ENCODE assay signal across 8 cellular contexts in the genomic region with DNA sequence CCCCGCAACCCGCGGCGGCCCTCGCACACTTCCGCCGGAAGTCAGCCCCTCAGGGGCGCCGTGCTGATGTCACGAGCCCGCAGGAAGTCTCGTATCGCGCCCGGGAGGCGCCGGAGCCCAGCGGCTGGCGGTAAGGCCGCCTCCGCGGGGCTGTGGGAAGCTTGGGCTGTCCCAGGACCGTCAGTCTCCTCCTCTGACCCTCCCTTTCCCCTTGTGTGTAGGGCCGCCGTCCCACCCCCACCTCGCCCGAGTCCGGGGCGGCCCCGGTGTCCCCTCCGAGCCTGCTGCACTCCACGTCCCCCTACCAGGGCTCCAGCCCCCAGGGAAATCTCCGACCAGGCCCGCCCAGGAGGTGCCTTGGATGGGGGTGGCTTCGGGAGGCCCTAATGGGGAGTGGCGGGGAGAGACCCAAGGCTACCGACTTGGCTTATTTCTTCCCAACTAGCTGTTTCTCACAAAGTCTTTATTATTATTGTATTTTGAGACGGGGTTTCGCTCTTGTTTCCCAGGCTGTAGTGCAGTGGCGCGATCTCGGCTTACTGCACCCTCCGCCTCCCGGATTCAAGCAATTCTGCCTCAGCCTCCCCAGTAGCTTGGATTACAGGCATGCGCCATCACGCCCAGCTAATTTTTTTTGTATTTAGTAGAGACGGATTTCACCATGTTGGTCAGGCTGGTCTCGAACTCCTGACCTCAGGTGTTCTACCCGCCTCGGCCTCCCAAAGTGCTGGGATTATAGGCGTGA. TPM values are rescaled to one million over a fixed set of nuclear protein-coding genes. Genes with fewer than 3 reads are reported as not detected.
DNase-seq lines count a peak whose midpoint lies in the region; ATAC-seq and TF ChIP-seq lines count a peak whose summit lies in the region.

A gene (plus strand): TSS at position 86 of the 745 bp plus-strand sequence. CDS start 3,108 bp downstream, outside the sequence.

- H3K9me3 ChIP-seq in T-helper 17 cell (ENCODE audit: control insufficient read depth, low read length, poor library complexity, severe bottlenecking) (no peaks in the 10 kb centered on the region), right atrium auricular region (no peaks in the 10 kb centered on the region), uterus (no peaks in the 10 kb centered on the region)

- H3K4me3 ChIP-seq in right atrium auricular region (peak within 1 kb of the TSS; percentile 64 to 66), uterus (peak within 1 kb of the TSS; percentile 60 to 93)

- H3K4me1 Mint-ChIP-seq in T-helper 17 cell = peaks cover 10% of the 10 kb centered on the region

- H3K36me3 ChIP-seq in right atrium auricular region (peaks cover 15% of the 10 kb centered on the region), uterus (no peaks in the 10 kb centered on the region)

- H3K27ac ChIP-seq in right atrium auricular region (peak within 1 kb of the TSS; percentile 91 to 92), uterus (peak within 1 kb of the TSS; percentile 88 to 95)

- TF ChIP-seq POLR2A in uterus (IDR thresholded peaks at IDR 0.05) = peak; percentile 79 to 95

- H3K36me3 Mint-ChIP-seq in T-helper 17 cell (ENCODE audit: low read depth) = peaks cover 2% of the 10 kb centered on the region

- H3K4me1 ChIP-seq in right atrium auricular region = no peaks in the 10 kb centered on the region
- no peaks in the 10 kb centered on the region for H3K4me1 ChIP-seq in uterus

- TF ChIP-seq CTCF in right atrium auricular region (IDR thresholded peaks at IDR 0.05) = peak in 1 of 2 donors; percentile 22
- TF ChIP-seq CTCF in uterus (IDR thresholded peaks at IDR 0.05) = peak in 1 of 4 experiments; percentile 15

- intact Hi-C loops in uterus (cut with DNase I; ENCODE audit: low total_unique reads) = no loop called here

- H3K27me3 ChIP-seq in right atrium auricular region (no peaks in the 10 kb centered on the region), uterus (no peaks in the 10 kb centered on the region)

- peaks cover 4% of the 10 kb centered on the region for H3K27me3 Mint-ChIP-seq in T-helper 17 cell

- DNase-seq in NCI-H146 treated with DMSO at 0.1 percent for 48 hours (lab: John Stamatoyannopoulos, UW; ENCODE audit: unreplicated experiment) = peak; percentile 64
- DNase-seq in T-helper 17 cell = peak; percentile 67 to 73 (median 73)
- peak in 55 of 56 donors; percentile 33 to 90 (median 70) for DNase-seq in amygdala (lab: John Stamatoyannopoulos, UW)
- peak; percentile 88 for DNase-seq in right atrium auricular region (ENCODE audit: low spot score)
- DNase-seq in putamen (ENCODE audit: low spot score) = peak; percentile 87
- DNase-seq in uterus = peak; percentile 77 to 88

- peak within 1 kb of the TSS; percentile 90 for H3K27ac Mint-ChIP-seq in T-helper 17 cell

- peak within 1 kb of the TSS; percentile 91 for H3K4me3 Mint-ChIP-seq in T-helper 17 cell

- ATAC-seq in GM18498 (IDR thresholded peaks at IDR 0.05; ENCODE audit: unreplicated experiment) (peak; percentile 97), HG02884 (IDR thresholded peaks at IDR 0.05; ENCODE audit: unreplicated experiment) (peak; percentile 91), T-helper 17 cell (peak; percentile 95)

RNA-seq across cellular contexts. Expression of the gene that starts here (rescaled TPM):
- total RNA-seq in T-helper 17 cell = 10 to 100 TPM; 19.1 to 20.6 TPM
- total RNA-seq in right atrium auricular region = 10 to 100 TPM; 37.5 to 48.4 TPM
- total RNA-seq in uterus = 10 to 100 TPM; 13.1 to 48.2 (median 37.0) TPM

Comparison
In these comparisons a context has a peak if more than half of its experiments do, and no peak if none do; other contexts are left out.
1. Peak in every context shown above with its lines: DNase-seq, ATAC-seq, H3K4me3 ChIP-seq and H3K27ac ChIP-seq.